In genomic region chr20:63633732-63634131, GRCh38 we compare ENCODE assay signal across 22 cellular contexts. TPM values are rescaled to one million over a fixed set of nuclear protein-coding genes. Genes with fewer than 3 reads are reported as not detected.
DNase-seq lines count a peak whose midpoint lies in the region; ATAC-seq and TF ChIP-seq lines count a peak whose summit lies in the region.
"Had no signal": no experiment of that assay in that cellular context is flagged by ENCODE, and none has a peak within 500 bp of the region (broad histone marks: within the 10 kb centered on the region; RNA-seq: fewer than 3 reads in every experiment).

No MANE protein-coding gene starts in this region.

- no peaks in the 10 kb centered on the region for H3K9me3 ChIP-seq in spleen
- H3K9me3 ChIP-seq: ascending aorta, mucosa of descending colon, testis had no signal

- H3K4me3 ChIP-seq in spleen, result no peak overlapping the region
- H3K4me3 ChIP-seq: ascending aorta, mucosa of descending colon, testis had no signal

- peaks cover 0 to 4% (median 0%) of the 10 kb centered on the region in 6 donors for H3K36me3 ChIP-seq in spleen
- H3K36me3 ChIP-seq: ascending aorta had no signal

- no peaks in the 10 kb centered on the region for H3K9me3 Mint-ChIP-seq in activated T-cell treated with anti-CD3 and anti-CD28 coated beads, Interleukin-2, amount 50 U/mL, for 24 hours
- H3K9me3 Mint-ChIP-seq in IgD-negative memory B cell, result no peaks in the 10 kb centered on the region
- no peaks in the 10 kb centered on the region for H3K9me3 Mint-ChIP-seq in activated naive CD8-positive, alpha-beta T cell treated with anti-CD3 and anti-CD28 coated beads, Interleukin-2, amount 50 U/mL, for 24 hours
- H3K9me3 Mint-ChIP-seq: WTC11 had no signal

- peak overlapping the region; percentile 51 for H3K27ac Mint-ChIP-seq in activated T-cell treated with anti-CD3 and anti-CD28 coated beads, Interleukin-2, amount 50 U/mL, for 24 hours
- H3K27ac Mint-ChIP-seq in IgD-negative memory B cell, result peak overlapping the region in 2 of 3 donors; percentile 76 to 90
- H3K27ac Mint-ChIP-seq in activated naive CD8-positive, alpha-beta T cell treated with anti-CD3 and anti-CD28 coated beads, Interleukin-2, amount 50 U/mL, for 24 hours, result peak overlapping the region; percentile 42
- H3K27ac Mint-ChIP-seq: WTC11 had no signal

- intact Hi-C loops in spleen (cut with DNase I; ENCODE audit: low total_unique reads), result no loop called here

- H3K27me3 ChIP-seq in spleen (replicated peaks in 1 of 7), result no peaks in the 10 kb centered on the region
- H3K27me3 ChIP-seq: ascending aorta, testis had no signal

- no peak for TF ChIP-seq POLR2A in spleen (IDR thresholded peaks at IDR 0.05)

- H3K36me3 Mint-ChIP-seq in activated T-cell treated with anti-CD3 and anti-CD28 coated beads, Interleukin-2, amount 50 U/mL, for 24 hours (ENCODE audit: low read depth), result peaks cover 16% of the 10 kb centered on the region
- peaks cover 6% of the 10 kb centered on the region for H3K36me3 Mint-ChIP-seq in IgD-negative memory B cell
- H3K36me3 Mint-ChIP-seq in activated naive CD8-positive, alpha-beta T cell treated with anti-CD3 and anti-CD28 coated beads, Interleukin-2, amount 50 U/mL, for 24 hours (ENCODE audit: low read depth), result peaks cover 10% of the 10 kb centered on the region
- H3K36me3 Mint-ChIP-seq: WTC11 had no signal

- TF ChIP-seq CTCF in spleen (IDR thresholded peaks at IDR 0.05 in 8 of 11, conservative IDR thresholded peaks at IDR 0.05 in 3 of 11), result no peak

- H3K27ac ChIP-seq in spleen (peak overlapping the region in 7 of 8 donors; percentile 35 to 100 (median 91)), substantia nigra (ENCODE audit: low read depth, low read length, poor library complexity, severe bottlenecking) (no peak overlapping the region)
- H3K27ac ChIP-seq: ascending aorta, testis had no signal

- no peak overlapping the region for H3K4me3 Mint-ChIP-seq in activated T-cell treated with anti-CD3 and anti-CD28 coated beads, Interleukin-2, amount 50 U/mL, for 24 hours
- peak overlapping the region in 2 of 4 donors; percentile 41 to 46 for H3K4me3 Mint-ChIP-seq in IgD-negative memory B cell
- no peak overlapping the region for H3K4me3 Mint-ChIP-seq in activated naive CD8-positive, alpha-beta T cell treated with anti-CD3 and anti-CD28 coated beads, Interleukin-2, amount 50 U/mL, for 24 hours
- H3K4me3 Mint-ChIP-seq: WTC11 had no signal

- no peak for DNase-seq in activated T-cell treated with anti-CD3 and anti-CD28 coated beads, Interleukin-2, amount 50 U/mL, for 24 hours
- no peak for DNase-seq in activated T-cell treated with anti-CD3 and anti-CD28 coated beads, Interleukin-2, amount 50 U/mL, for 48 hours
- DNase-seq in activated naive CD8-positive, alpha-beta T cell treated with anti-CD3 and anti-CD28 coated beads, Interleukin-2, amount 50 U/mL, for 24 hours, result no peak
- DNase-seq in spleen (no peak), substantia nigra (lab: John Stamatoyannopoulos, UW) (no peak), COLO668 (lab: John Stamatoyannopoulos, UW; ENCODE audit: unreplicated experiment) (no peak), NCI-H1105 (lab: John Stamatoyannopoulos, UW) (no peak)
- DNase-seq: activated gamma-delta T cell; cerebellar nuclear complex; DND-41; foreskin fibroblast; HCEC 1CT; KBM-7; mucosa of descending colon; NCI-H146; NCI-H524 treated with DMSO at 0.1 percent for 48 hours; stimulated activated CD4-positive, alpha-beta T cell treated with anti-CD3 and anti-CD28 coated beads, Interleukin-1b, Interleukin-23, amount 100 ng/mL, for 48 hours; T-helper 9 cell; testis had no signal

- WGBS in spleen, 5 donors, result 78 to 92% (median 85%) methylated on average over 9 of the region's 9 CpGs

- H3K4me1 Mint-ChIP-seq in activated T-cell treated with anti-CD3 and anti-CD28 coated beads, Interleukin-2, amount 50 U/mL, for 24 hours (ENCODE audit: low read depth), result peaks cover 70% of the 10 kb centered on the region
- H3K4me1 Mint-ChIP-seq in IgD-negative memory B cell, result peaks cover 26 to 46% (median 34%) of the 10 kb centered on the region in 3 donors
- H3K4me1 Mint-ChIP-seq in activated naive CD8-positive, alpha-beta T cell treated with anti-CD3 and anti-CD28 coated beads, Interleukin-2, amount 50 U/mL, for 24 hours, result peaks cover 76% of the 10 kb centered on the region

- H3K4me1 ChIP-seq in spleen, result peaks cover 29 to 94% (median 74%) of the 10 kb centered on the region in 6 donors

- no peak for ATAC-seq in activated naive CD8-positive, alpha-beta T cell treated with anti-CD3 and anti-CD28 coated beads, Interleukin-2, amount 50 U/mL, for 24 hours
- ATAC-seq: mucosa of descending colon, WTC11 had no signal

- no peaks in the 10 kb centered on the region for H3K27me3 Mint-ChIP-seq in activated T-cell treated with anti-CD3 and anti-CD28 coated beads, Interleukin-2, amount 50 U/mL, for 24 hours
- no peaks in the 10 kb centered on the region for H3K27me3 Mint-ChIP-seq in IgD-negative memory B cell
- H3K27me3 Mint-ChIP-seq in activated naive CD8-positive, alpha-beta T cell treated with anti-CD3 and anti-CD28 coated beads, Interleukin-2, amount 50 U/mL, for 24 hours, result no peaks in the 10 kb centered on the region

RNA-seq across cellular contexts. Expression of gene GMEB2, which starts 6.8 kb away (rescaled TPM):
- polyA plus RNA-seq in IgD-negative memory B cell, result 10.6 TPM
- 10 to 100 TPM; 11.1 to 15.0 (median 13.9) TPM for total RNA-seq in spleen
- 10 to 100 TPM in 2 of 3 donors, 1 to 10 TPM in 1; 8.6 to 12.9 (median 10.4) TPM for polyA plus RNA-seq in spleen

RNA-seq across cellular contexts. Expression of gene STMN3, which starts 19.5 kb away (rescaled TPM):
- polyA plus RNA-seq in IgD-negative memory B cell (2.7 TPM), spleen (10 to 100 TPM; 21.2 to 38.9 (median 24.6) TPM)
- 10 to 100 TPM; 16.1 to 57.0 (median 44.0) TPM for total RNA-seq in spleen

RNA-seq across cellular contexts. Expression of gene RTEL1, which starts 24.4 kb away (rescaled TPM):
- polyA plus RNA-seq in IgD-negative memory B cell (2.6 TPM), spleen (10 to 100 TPM in 2 of 3 donors, 1 to 10 TPM in 1; 7.3 to 23.1 (median 19.1) TPM)
- total RNA-seq in spleen, result 10 to 100 TPM; 36.4 to 49.8 (median 43.2) TPM

RNA-seq across cellular contexts. Expression of gene HELZ2, which starts 59.7 kb away (rescaled TPM):
- polyA plus RNA-seq in IgD-negative memory B cell (7.9 TPM), spleen (10 to 100 TPM in 1 of 3 donors, 1 to 10 TPM in 2; 4.3 to 21.2 (median 5.7) TPM)
- 100 to 1,000 TPM in 1 of 7 donors, 10 to 100 TPM in 6; 56.5 to 120 (median 66.0) TPM for total RNA-seq in spleen
